21 cellular contexts compared by ENCODE assay signal in genomic region chr3:195794708-195795107, GRCh38. TPM values are rescaled to one million over a fixed set of nuclear protein-coding genes. Genes with fewer than 3 reads are reported as not detected.
"Had no signal": no experiment of that assay in that cellular context is flagged by ENCODE, and none has a peak within 500 bp of the region (broad histone marks: within the 10 kb centered on the region; RNA-seq: fewer than 3 reads in every experiment).

No MANE protein-coding gene starts in this region.

- H3K9me3 ChIP-seq: body of pancreas, lower lobe of right lung, psoas muscle, thyroid gland had no signal

- H3K27me3 Mint-ChIP-seq: activated naive CD4-positive, alpha-beta T cell treated with anti-CD3 and anti-CD28 coated beads, Interleukin-2, amount 50 U/mL, for 24 hours had no signal

- H3K27me3 ChIP-seq: body of pancreas, thyroid gland had no signal

- ATAC-seq: activated T-cell treated with anti-CD3 and anti-CD28 coated beads, Interleukin-2, amount 50 U/mL, for 4 hours; body of pancreas; foreskin keratinocyte; left cardiac atrium; lower lobe of right lung; psoas muscle; stimulated activated memory B cell treated with anti-CD40 and anti-IgM and Interleukin-4, amounts not matched to agents 10 μg/mL and 1 μg/mL and 100 μg/mL, for 72 hours had no signal

- H3K36me3 ChIP-seq: lower lobe of right lung, thyroid gland, WERI-Rb-1 had no signal

- H3K27ac ChIP-seq: body of pancreas, coronary artery, foreskin keratinocyte, lower lobe of right lung, psoas muscle, thyroid gland, WERI-Rb-1 had no signal

- H3K9me3 Mint-ChIP-seq: activated naive CD4-positive, alpha-beta T cell treated with anti-CD3 and anti-CD28 coated beads, Interleukin-2, amount 50 U/mL, for 24 hours; activated T-cell treated with anti-CD3 and anti-CD28 coated beads, Interleukin-2, amount 50 U/mL, for 4 hours had no signal

- DNase-seq: activated CD4-positive, alpha-beta memory T cell treated with anti-CD3 and anti-CD28 coated beads for 36 hours; activated effector memory CD4-positive, alpha-beta T cell treated with anti-CD3 and anti-CD28 coated beads, Interleukin-2, amount 50 U/mL, for 16 hours; activated T-cell treated with anti-CD3 and anti-CD28 coated beads, Interleukin-2, amount 50 U/mL, for 4 hours; body of pancreas; effector CD8-positive, alpha-beta T cell; foreskin keratinocyte; left cardiac atrium; lower lobe of right lung; midbrain; psoas muscle; T-helper 1 cell; thyroid gland; WERI-Rb-1 had no signal

- H3K36me3 Mint-ChIP-seq: activated CD4-positive, alpha-beta memory T cell treated with anti-CD3 and anti-CD28 coated beads for 36 hours; activated naive CD4-positive, alpha-beta T cell treated with anti-CD3 and anti-CD28 coated beads, Interleukin-2, amount 50 U/mL, for 24 hours; stimulated activated memory B cell treated with anti-CD40 and anti-IgM and Interleukin-4, amounts not matched to agents 10 μg/mL and 1 μg/mL and 100 μg/mL, for 72 hours had no signal

- H3K4me3 ChIP-seq: body of pancreas, coronary artery, lower lobe of right lung, psoas muscle, thyroid gland had no signal

- H3K4me1 ChIP-seq: body of pancreas, foreskin keratinocyte, lower lobe of right lung, psoas muscle, thyroid gland had no signal

- H3K4me3 Mint-ChIP-seq: activated CD4-positive, alpha-beta memory T cell treated with anti-CD3 and anti-CD28 coated beads for 36 hours; activated naive CD4-positive, alpha-beta T cell treated with anti-CD3 and anti-CD28 coated beads, Interleukin-2, amount 50 U/mL, for 24 hours; activated T-cell treated with anti-CD3 and anti-CD28 coated beads, Interleukin-2, amount 50 U/mL, for 4 hours; central memory CD8-positive, alpha-beta T cell; stimulated activated memory B cell treated with anti-CD40 and anti-IgM and Interleukin-4, amounts not matched to agents 10 μg/mL and 1 μg/mL and 100 μg/mL, for 72 hours had no signal

- H3K27ac Mint-ChIP-seq: activated CD4-positive, alpha-beta memory T cell treated with anti-CD3 and anti-CD28 coated beads for 36 hours; activated naive CD4-positive, alpha-beta T cell treated with anti-CD3 and anti-CD28 coated beads, Interleukin-2, amount 50 U/mL, for 24 hours; stimulated activated memory B cell treated with anti-CD40 and anti-IgM and Interleukin-4, amounts not matched to agents 10 μg/mL and 1 μg/mL and 100 μg/mL, for 72 hours had no signal

RNA-seq across cellular contexts. Expression of gene MUC4, which starts 17.0 kb away (rescaled TPM):
- total RNA-seq: body of pancreas, endothelial cell of umbilical vein, foreskin keratinocyte, left cardiac atrium, myocyte, osteocyte had no signal
- polyA plus RNA-seq: foreskin keratinocyte, neural cell had no signal
